Comparison of ENCODE assay signal across 23 cellular contexts in the genomic region with DNA sequence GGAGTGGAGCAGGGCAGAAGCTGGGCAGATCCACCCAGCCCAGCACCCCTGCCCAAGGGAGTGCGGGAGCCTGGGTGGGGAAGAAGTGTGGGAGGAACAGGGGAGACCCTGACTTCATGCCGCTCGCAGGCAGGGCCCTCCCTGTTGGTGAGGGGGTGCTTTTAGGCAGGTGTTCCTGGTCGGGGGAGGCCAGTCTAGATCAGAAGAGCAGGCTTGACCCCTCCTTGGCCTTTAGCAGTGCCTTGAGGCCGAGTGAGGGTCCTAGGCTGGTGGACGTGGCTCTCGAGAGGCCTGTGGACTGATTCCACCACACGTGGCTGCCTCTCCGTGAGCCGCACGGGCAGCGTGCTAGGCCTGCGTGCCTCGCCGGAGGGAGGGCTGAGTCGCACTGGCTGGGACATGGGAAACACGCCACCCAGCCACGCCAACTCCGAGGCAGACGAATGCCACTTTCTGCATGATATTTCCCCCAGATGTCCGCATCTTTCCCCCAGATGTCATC. TPM values are rescaled to one million over a fixed set of nuclear protein-coding genes. Genes with fewer than 3 reads are reported as not detected.
DNase-seq lines count a peak whose midpoint lies in the region; ATAC-seq and TF ChIP-seq lines count a peak whose summit lies in the region.
"Had no signal": no experiment of that assay in that cellular context is flagged by ENCODE, and none has a peak within 500 bp of the region (broad histone marks: within the 10 kb centered on the region; RNA-seq: fewer than 3 reads in every experiment).

No MANE protein-coding gene starts in this region.

- H3K9me3 Mint-ChIP-seq in mesothelial cell of epicardium, result no peaks in the 10 kb centered on the region
- H3K9me3 Mint-ChIP-seq: T-helper 1 cell treated with Interleukin-12 subunit alpha and Interleukin-12 subunit beta and Interleukin-4 antibody, amounts not matched to agents 30 μg/mL and 1 μg/mL, for 36 hours had no signal

- H3K4me1 ChIP-seq in right atrium auricular region, result peaks cover 0 to 17% of the 10 kb centered on the region in 2 donors
- H3K4me1 ChIP-seq in heart left ventricle, result peaks cover 0 to 21% (median 17%) of the 10 kb centered on the region in 12 donors
- peaks cover 10% of the 10 kb centered on the region for H3K4me1 ChIP-seq in upper lobe of right lung

- no peak overlapping the region for H3K27ac ChIP-seq in right atrium auricular region
- H3K27ac ChIP-seq in heart left ventricle, result no peak overlapping the region
- H3K27ac ChIP-seq in upper lobe of right lung, result no peak overlapping the region
- H3K27ac ChIP-seq: tibial nerve had no signal

- no peak for TF ChIP-seq POLR2A in heart left ventricle (IDR thresholded peaks at IDR 0.05)

- H3K4me3 ChIP-seq in right atrium auricular region (no peak overlapping the region), heart left ventricle (no peak overlapping the region), upper lobe of right lung (no peak overlapping the region)
- H3K4me3 ChIP-seq: A549, body of pancreas, smooth muscle cell, tibial nerve had no signal

- intact Hi-C loops in Right ventricle myocardium inferior (cut with DNase I), result loop anchor here (2.0 kb wide), 1 partner anchor 53 kb away; no protein-coding TSS in a partner anchor
- intact Hi-C loops in heart left ventricle (cut with DNase I), result loop anchor here in 7 of 10 donors (2.0 to 10.0 kb wide), 4 partner anchors 49 to 93 kb away; no protein-coding TSS in a partner anchor
- intact Hi-C loops in upper lobe of right lung (cut with DNase I), result no loop called here

- TF ChIP-seq CTCF in right atrium auricular region (IDR thresholded peaks at IDR 0.05) (no peak), heart left ventricle (IDR thresholded peaks at IDR 0.05) (no peak), mesothelial cell of epicardium (IDR thresholded peaks at IDR 0.05; ENCODE audit: unreplicated experiment) (no peak), upper lobe of right lung (IDR thresholded peaks at IDR 0.05) (no peak)

- H3K4me1 Mint-ChIP-seq in mesothelial cell of epicardium, result peaks cover 33% of the 10 kb centered on the region
- H3K4me1 Mint-ChIP-seq: B cell had no signal

- H3K9me3 ChIP-seq in right atrium auricular region (no peaks in the 10 kb centered on the region), heart left ventricle (no peaks in the 10 kb centered on the region), upper lobe of right lung (no peaks in the 10 kb centered on the region)
- H3K9me3 ChIP-seq: A549, body of pancreas, SK-N-SH, tibial nerve had no signal

- no peaks in the 10 kb centered on the region for H3K36me3 ChIP-seq in right atrium auricular region
- no peaks in the 10 kb centered on the region for H3K36me3 ChIP-seq in heart left ventricle
- H3K36me3 ChIP-seq in upper lobe of right lung, result no peaks in the 10 kb centered on the region
- H3K36me3 ChIP-seq: tibial nerve had no signal

- 94 to 96% (median 95%) methylated on average over 20 to 21 of the region's 21 CpGs for WGBS in heart left ventricle, 4 donors

- peak overlapping the region; percentile 61 for H3K27ac Mint-ChIP-seq in mesothelial cell of epicardium
- H3K27ac Mint-ChIP-seq: activated CD8-positive, alpha-beta T cell treated with anti-CD3 and anti-CD28 coated beads, Interleukin-2, amount 10 ng/mL, durations not matched to agents 7 days and 5 days; B cell; T-helper 1 cell treated with Interleukin-12 subunit alpha and Interleukin-12 subunit beta and Interleukin-4 antibody, amounts not matched to agents 30 μg/mL and 1 μg/mL, for 36 hours had no signal

- no peaks in the 10 kb centered on the region for H3K36me3 Mint-ChIP-seq in mesothelial cell of epicardium

- no peak overlapping the region for H3K4me3 Mint-ChIP-seq in mesothelial cell of epicardium
- H3K4me3 Mint-ChIP-seq: activated CD8-positive, alpha-beta T cell treated with anti-CD3 and anti-CD28 coated beads, Interleukin-2, amount 10 ng/mL, durations not matched to agents 7 days and 5 days; B cell; T-helper 1 cell treated with Interleukin-12 subunit alpha and Interleukin-12 subunit beta and Interleukin-4 antibody, amounts not matched to agents 30 μg/mL and 1 μg/mL, for 36 hours had no signal

- ATAC-seq in Right ventricle myocardium inferior, result no peak
- no peak for ATAC-seq in heart left ventricle
- no peak for ATAC-seq in upper lobe of right lung
- ATAC-seq in HG02571 (IDR thresholded peaks at IDR 0.05; ENCODE audit: unreplicated experiment), result no peak
- ATAC-seq in HG03439 (IDR thresholded peaks at IDR 0.05; ENCODE audit: unreplicated experiment), result no peak
- ATAC-seq: activated CD8-positive, alpha-beta T cell treated with anti-CD3 and anti-CD28 coated beads, Interleukin-2, amount 10 ng/mL, durations not matched to agents 7 days and 5 days; HCT116 had no signal

- DNase-seq in Right ventricle myocardium inferior (ENCODE audit: missing footprints) (peak; percentile 17), right atrium auricular region (ENCODE audit: low spot score) (no peak), heart left ventricle (peak; percentile 5 to 36 (median 17)), mesothelial cell of epicardium (ENCODE audit: low spot score in 2 of 2, unreplicated experiment in 2 of 2) (peak in 1 of 2 experiments; percentile 6), upper lobe of right lung (peak; percentile 63)
- DNase-seq in activated T-cell treated with anti-CD3 and anti-CD28 coated beads, Interleukin-2, amount 50 U/mL, for 1 hour, result no peak
- DNase-seq: activated CD4-positive, alpha-beta T cell treated with anti-CD3 and anti-CD28 coated beads for 1 hour; activated CD8-positive, alpha-beta T cell treated with anti-CD3 and anti-CD28 coated beads, Interleukin-2, amount 10 ng/mL, durations not matched to agents 7 days and 5 days; MV-4-11; NCI-H1436 treated with DMSO at 0.1 percent for 48 hours; NCI-H446; NCI-H82; SK-N-SH; stimulated activated CD4-positive, alpha-beta T cell treated with anti-CD3 and anti-CD28 coated beads, Interleukin-2, amount 100 ng/mL, for 24 hours had no signal

- H3K27me3 ChIP-seq in right atrium auricular region (no peaks in the 10 kb centered on the region), heart left ventricle (no peaks in the 10 kb centered on the region), upper lobe of right lung (no peaks in the 10 kb centered on the region)
- H3K27me3 ChIP-seq: body of pancreas, tibial nerve had no signal

- no peaks in the 10 kb centered on the region for H3K27me3 Mint-ChIP-seq in mesothelial cell of epicardium (ENCODE audit: low read depth)

RNA-seq across cellular contexts. Expression of gene COL18A1, which starts 19.4 kb away (rescaled TPM):
- total RNA-seq in Right ventricle myocardium inferior, result 51.6 TPM
- total RNA-seq in right atrium auricular region, result 100 to 1,000 TPM; 117 to 134 TPM
- 100 to 1,000 TPM in 2 of 9 donors, 10 to 100 TPM in 7; 31.7 to 109 (median 59.0) TPM for total RNA-seq in heart left ventricle
- polyA plus RNA-seq in heart left ventricle, result 10 to 100 TPM; 38.9 to 65.6 TPM
- total RNA-seq in mesothelial cell of epicardium, result 302 to 315 TPM (median 305 TPM) in 3 replicates
- 60.4 TPM for total RNA-seq in upper lobe of right lung

Comparison
In these comparisons a context has a peak if more than half of its experiments do, and no peak if none do; other contexts are left out.
1. DNase-seq: peak in Right ventricle myocardium inferior (single experiment), heart left ventricle (5 of 5) and upper lobe of right lung (single experiment); none in right atrium auricular region (single experiment) and activated T-cell treated with anti-CD3 and anti-CD28 coated beads, Interleukin-2, amount 50 U/mL, for 1 hour (single experiment).